In the genomic region with DNA sequence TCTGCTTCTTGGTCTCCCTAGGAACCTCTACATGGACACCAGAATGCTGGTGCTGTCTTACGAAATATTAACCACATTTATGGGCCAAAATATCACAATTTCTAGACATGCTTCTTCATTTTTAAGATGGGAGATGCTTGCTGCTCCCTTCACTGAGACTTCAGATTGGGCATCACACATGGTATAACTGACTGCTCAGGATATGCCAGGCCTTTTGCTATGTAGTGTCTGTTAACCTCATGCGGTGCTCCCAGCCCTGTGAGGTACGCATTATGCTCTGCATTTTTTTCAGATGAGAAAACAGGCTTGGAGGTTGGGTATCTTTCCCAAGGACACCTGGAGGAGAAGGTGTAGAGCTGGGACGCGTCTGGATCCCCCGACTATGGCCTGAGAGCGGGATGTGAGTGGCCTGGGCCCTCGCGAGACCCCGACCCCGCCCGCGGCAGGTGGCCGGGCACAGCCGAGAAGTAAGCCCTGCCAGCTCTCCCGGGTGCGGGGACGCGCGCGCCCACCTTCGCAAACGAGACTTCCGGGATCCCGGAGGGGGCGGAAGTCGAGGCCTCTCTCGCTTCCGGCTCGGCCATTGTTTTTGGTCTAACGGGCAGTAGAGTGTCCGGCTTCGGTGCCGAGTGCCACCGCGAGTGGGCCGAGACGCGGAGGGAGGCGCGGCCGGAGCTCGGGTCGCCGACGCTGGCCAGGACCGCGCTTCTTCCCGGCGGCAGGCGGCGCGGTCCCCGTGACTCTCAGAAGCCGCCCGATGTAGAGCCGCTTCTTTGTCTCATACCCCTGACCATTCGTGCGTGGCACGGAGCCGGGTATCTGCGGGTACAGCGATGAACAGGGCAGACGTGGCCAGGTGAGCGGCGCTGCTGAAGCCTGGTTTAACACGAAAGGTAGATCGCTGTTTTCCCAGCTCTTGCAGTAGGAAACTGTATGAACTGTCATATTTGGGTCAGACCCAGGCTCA, we compare ENCODE assay signal across 1 cellular context.
TF ChIP-seq lines count a peak whose summit lies in the region.

Gene ZKSCAN7, plus strand, starts transcription at position 568 of the 967 bp plus-strand sequence. CDS start 1,855 bp downstream, outside the sequence.

TF ChIP-seq in HepG2, 621 proteins besides CTCF, POLR2A, EP300 and RAD21 (continued from another document and continues in another):
- TF ChIP-seq ZNF770 (CRISPR knock-in tag; IDR thresholded peaks at IDR 0.05) = no peak
- no peak for TF ChIP-seq ZSCAN30 (CRISPR knock-in tag; IDR thresholded peaks at IDR 0.05)
- peak; percentile 76 for TF ChIP-seq TAF1 (CRISPR knock-in tag; IDR thresholded peaks at IDR 0.05)
- no peak for TF ChIP-seq BCL6 (CRISPR knock-in tag; IDR thresholded peaks at IDR 0.05)
- no peak for TF ChIP-seq ZNF20 (CRISPR knock-in tag; IDR thresholded peaks at IDR 0.05)
- no peak for TF ChIP-seq HMG20B (CRISPR knock-in tag; conservative IDR thresholded peaks at IDR 0.05)
- TF ChIP-seq, protein P1, sequence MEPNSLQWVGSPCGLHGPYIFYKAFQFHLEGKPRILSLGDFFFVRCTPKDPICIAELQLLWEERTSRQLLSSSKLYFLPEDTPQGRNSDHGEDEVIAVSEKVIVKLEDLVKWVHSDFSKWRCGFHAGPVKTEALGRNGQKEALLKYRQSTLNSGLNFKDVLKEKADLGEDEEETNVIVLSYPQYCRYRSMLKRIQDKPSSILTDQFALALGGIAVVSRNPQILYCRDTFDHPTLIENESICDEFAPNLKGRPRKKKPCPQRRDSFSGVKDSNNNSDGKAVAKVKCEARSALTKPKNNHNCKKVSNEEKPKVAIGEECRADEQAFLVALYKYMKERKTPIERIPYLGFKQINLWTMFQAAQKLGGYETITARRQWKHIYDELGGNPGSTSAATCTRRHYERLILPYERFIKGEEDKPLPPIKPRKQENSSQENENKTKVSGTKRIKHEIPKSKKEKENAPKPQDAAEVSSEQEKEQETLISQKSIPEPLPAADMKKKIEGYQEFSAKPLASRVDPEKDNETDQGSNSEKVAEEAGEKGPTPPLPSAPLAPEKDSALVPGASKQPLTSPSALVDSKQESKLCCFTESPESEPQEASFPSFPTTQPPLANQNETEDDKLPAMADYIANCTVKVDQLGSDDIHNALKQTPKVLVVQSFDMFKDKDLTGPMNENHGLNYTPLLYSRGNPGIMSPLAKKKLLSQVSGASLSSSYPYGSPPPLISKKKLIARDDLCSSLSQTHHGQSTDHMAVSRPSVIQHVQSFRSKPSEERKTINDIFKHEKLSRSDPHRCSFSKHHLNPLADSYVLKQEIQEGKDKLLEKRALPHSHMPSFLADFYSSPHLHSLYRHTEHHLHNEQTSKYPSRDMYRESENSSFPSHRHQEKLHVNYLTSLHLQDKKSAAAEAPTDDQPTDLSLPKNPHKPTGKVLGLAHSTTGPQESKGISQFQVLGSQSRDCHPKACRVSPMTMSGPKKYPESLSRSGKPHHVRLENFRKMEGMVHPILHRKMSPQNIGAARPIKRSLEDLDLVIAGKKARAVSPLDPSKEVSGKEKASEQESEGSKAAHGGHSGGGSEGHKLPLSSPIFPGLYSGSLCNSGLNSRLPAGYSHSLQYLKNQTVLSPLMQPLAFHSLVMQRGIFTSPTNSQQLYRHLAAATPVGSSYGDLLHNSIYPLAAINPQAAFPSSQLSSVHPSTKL (CRISPR knock-in tag; IDR thresholded peaks at IDR 0.05) = no peak
- TF ChIP-seq ZFP82 (CRISPR knock-in tag; IDR thresholded peaks at IDR 0.05; ENCODE audit: borderline replicate concordance) = 0 out of 2 replicates have a peak, but pooled peaks have one; percentile 46
- TF ChIP-seq ZNF296 (CRISPR knock-in tag; conservative IDR thresholded peaks at IDR 0.05) = no peak
- no peak for TF ChIP-seq ZNF354B (CRISPR knock-in tag; IDR thresholded peaks at IDR 0.05)
- peak; percentile 65; the same call in 1 of the 2 replicates for TF ChIP-seq ZNF547 (CRISPR knock-in tag; IDR thresholded peaks at IDR 0.05)
- no peak for TF ChIP-seq ZNF775 (CRISPR knock-in tag; IDR thresholded peaks at IDR 0.05; ENCODE audit: borderline replicate concordance)
- TF ChIP-seq, protein P2, sequence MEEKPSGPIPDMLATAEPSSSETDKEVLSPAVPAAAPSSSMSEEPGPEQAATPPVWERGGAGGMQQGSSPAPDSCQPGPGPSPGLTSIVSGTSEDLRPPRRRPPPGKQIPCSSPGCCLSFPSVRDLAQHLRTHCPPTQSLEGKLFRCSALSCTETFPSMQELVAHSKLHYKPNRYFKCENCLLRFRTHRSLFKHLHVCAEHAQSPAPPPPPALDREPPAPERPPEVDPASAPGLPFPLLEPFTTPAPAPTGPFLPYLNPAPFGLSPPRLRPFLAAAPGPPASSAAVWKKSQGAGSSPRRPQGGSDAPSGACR (CRISPR knock-in tag; IDR thresholded peaks at IDR 0.05) = 0 out of 2 replicates have a peak, but pooled peaks have one; percentile 19
- TF ChIP-seq ZFP90 (CRISPR knock-in tag; IDR thresholded peaks at IDR 0.05; ENCODE audit: borderline replicate concordance) = 0 out of 2 replicates have a peak, but pooled peaks have one; percentile 28
- TF ChIP-seq ZSCAN5A (CRISPR knock-in tag; IDR thresholded peaks at IDR 0.05; ENCODE audit: borderline replicate concordance) = no peak
- no peak for TF ChIP-seq ESRRA (CRISPR knock-in tag; IDR thresholded peaks at IDR 0.05; ENCODE audit: low read depth)
- peak; percentile 86 for TF ChIP-seq RBFOX2 (IDR thresholded peaks at IDR 0.05; ENCODE audit: low read depth, low read length)
- no peak for TF ChIP-seq ZNF484 (CRISPR knock-in tag; IDR thresholded peaks at IDR 0.05; ENCODE audit: borderline replicate concordance, low read depth)
- TF ChIP-seq PHF8 (CRISPR knock-in tag; IDR thresholded peaks at IDR 0.05) = peak; percentile 74
- TF ChIP-seq, protein P3, sequence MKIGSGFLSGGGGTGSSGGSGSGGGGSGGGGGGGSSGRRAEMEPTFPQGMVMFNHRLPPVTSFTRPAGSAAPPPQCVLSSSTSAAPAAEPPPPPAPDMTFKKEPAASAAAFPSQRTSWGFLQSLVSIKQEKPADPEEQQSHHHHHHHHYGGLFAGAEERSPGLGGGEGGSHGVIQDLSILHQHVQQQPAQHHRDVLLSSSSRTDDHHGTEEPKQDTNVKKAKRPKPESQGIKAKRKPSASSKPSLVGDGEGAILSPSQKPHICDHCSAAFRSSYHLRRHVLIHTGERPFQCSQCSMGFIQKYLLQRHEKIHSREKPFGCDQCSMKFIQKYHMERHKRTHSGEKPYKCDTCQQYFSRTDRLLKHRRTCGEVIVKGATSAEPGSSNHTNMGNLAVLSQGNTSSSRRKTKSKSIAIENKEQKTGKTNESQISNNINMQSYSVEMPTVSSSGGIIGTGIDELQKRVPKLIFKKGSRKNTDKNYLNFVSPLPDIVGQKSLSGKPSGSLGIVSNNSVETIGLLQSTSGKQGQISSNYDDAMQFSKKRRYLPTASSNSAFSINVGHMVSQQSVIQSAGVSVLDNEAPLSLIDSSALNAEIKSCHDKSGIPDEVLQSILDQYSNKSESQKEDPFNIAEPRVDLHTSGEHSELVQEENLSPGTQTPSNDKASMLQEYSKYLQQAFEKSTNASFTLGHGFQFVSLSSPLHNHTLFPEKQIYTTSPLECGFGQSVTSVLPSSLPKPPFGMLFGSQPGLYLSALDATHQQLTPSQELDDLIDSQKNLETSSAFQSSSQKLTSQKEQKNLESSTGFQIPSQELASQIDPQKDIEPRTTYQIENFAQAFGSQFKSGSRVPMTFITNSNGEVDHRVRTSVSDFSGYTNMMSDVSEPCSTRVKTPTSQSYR (CRISPR knock-in tag; IDR thresholded peaks at IDR 0.05; ENCODE audit: borderline replicate concordance) = no peak
- TF ChIP-seq SIX4 (CRISPR knock-in tag; IDR thresholded peaks at IDR 0.05) = no peak
- no peak for TF ChIP-seq ZNF335 (CRISPR knock-in tag; IDR thresholded peaks at IDR 0.05)
- TF ChIP-seq ZFP37 (CRISPR knock-in tag; IDR thresholded peaks at IDR 0.05; ENCODE audit: borderline replicate concordance) = no peak
- TF ChIP-seq TCF7L2 (IDR thresholded peaks at IDR 0.05; ENCODE audit: low read depth, low read length) = no peak
- no peak for TF ChIP-seq NFRKB (IDR thresholded peaks at IDR 0.05)
- TF ChIP-seq HMG20A (CRISPR knock-in tag; IDR thresholded peaks at IDR 0.05; ENCODE audit: borderline replicate concordance) = no peak
- no peak for TF ChIP-seq JUNB (CRISPR knock-in tag; IDR thresholded peaks at IDR 0.05; ENCODE audit: borderline replicate concordance)
- no peak for TF ChIP-seq ZNF253 (CRISPR knock-in tag; IDR thresholded peaks at IDR 0.05; ENCODE audit: borderline replicate concordance)
- TF ChIP-seq, protein P4, sequence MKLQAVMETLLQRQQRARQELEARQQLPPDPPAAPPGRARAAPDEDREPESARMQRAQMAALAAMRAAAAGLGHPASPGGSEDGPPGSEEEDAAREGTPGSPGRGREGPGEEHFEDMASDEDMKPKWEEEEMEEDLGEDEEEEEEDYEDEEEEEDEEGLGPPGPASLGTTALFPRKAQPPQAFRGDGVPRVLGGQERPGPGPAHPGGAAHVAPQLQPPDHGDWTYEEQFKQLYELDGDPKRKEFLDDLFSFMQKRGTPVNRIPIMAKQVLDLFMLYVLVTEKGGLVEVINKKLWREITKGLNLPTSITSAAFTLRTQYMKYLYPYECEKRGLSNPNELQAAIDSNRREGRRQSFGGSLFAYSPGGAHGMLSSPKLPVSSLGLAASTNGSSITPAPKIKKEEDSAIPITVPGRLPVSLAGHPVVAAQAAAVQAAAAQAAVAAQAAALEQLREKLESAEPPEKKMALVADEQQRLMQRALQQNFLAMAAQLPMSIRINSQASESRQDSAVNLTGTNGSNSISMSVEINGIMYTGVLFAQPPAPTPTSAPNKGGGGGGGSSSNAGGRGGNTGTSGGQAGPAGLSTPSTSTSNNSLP (IDR thresholded peaks at IDR 0.05; ENCODE audit: low read depth, low read length) = no peak
- TF ChIP-seq ZNF614 (CRISPR knock-in tag; IDR thresholded peaks at IDR 0.05; ENCODE audit: borderline replicate concordance) = no peak
- no peak for TF ChIP-seq PBX3 (CRISPR knock-in tag; IDR thresholded peaks at IDR 0.05; ENCODE audit: borderline replicate concordance)
- TF ChIP-seq, protein P5, sequence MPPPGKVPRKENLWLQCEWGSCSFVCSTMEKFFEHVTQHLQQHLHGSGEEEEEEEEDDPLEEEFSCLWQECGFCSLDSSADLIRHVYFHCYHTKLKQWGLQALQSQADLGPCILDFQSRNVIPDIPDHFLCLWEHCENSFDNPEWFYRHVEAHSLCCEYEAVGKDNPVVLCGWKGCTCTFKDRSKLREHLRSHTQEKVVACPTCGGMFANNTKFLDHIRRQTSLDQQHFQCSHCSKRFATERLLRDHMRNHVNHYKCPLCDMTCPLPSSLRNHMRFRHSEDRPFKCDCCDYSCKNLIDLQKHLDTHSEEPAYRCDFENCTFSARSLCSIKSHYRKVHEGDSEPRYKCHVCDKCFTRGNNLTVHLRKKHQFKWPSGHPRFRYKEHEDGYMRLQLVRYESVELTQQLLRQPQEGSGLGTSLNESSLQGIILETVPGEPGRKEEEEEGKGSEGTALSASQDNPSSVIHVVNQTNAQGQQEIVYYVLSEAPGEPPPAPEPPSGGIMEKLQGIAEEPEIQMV (CRISPR knock-in tag; IDR thresholded peaks at IDR 0.05; ENCODE audit: low read depth) = no peak
- TF ChIP-seq ZNF616 (CRISPR knock-in tag; IDR thresholded peaks at IDR 0.05; ENCODE audit: low read depth) = no peak
- no peak for TF ChIP-seq SNAPC5 (CRISPR knock-in tag; IDR thresholded peaks at IDR 0.05; ENCODE audit: borderline replicate concordance)
